ENCODE assay signal across 23 cellular contexts in genomic region chr7:145868935-145869334, GRCh38.
A peak's percentile ranks its signal among the peaks of the same experiment; 100 is the strongest.
DNase-seq lines count a peak whose midpoint lies in the region; ATAC-seq, FAIRE-seq and TF ChIP-seq lines count a peak whose summit lies in the region.
"Had no signal": no experiment of that assay in that cellular context is flagged by ENCODE, and none has a peak within 500 bp of the region (broad histone marks: within the 10 kb centered on the region; RNA-seq: fewer than 3 reads in every experiment).

No MANE protein-coding gene starts in this region.

- no peaks in the 10 kb centered on the region for H4K20me1 ChIP-seq in hepatocyte (ENCODE audit: insufficient read depth, poor library complexity, severe bottlenecking)
- H4K20me1 ChIP-seq: BLaER1 treated with 17β-estradiol and CSF1 and Interleukin-3, amounts not matched to agents 10 nM and 100 nM had no signal

- 80 to 89% methylated on average over 2 of the region's 2 CpGs for WGBS in heart right ventricle, 2 donors
- 92% methylated on average over 2 of the region's 2 CpGs for WGBS in hepatocyte (ENCODE audit: low lambda C conversion rate, missing lambda C conversion rate)

- H3K27me3 ChIP-seq in heart right ventricle (no peaks in the 10 kb centered on the region), hepatocyte (no peaks in the 10 kb centered on the region), H7 (ENCODE audit: control insufficient read depth, insufficient read depth, low read length) (no peaks in the 10 kb centered on the region)
- H3K27me3 ChIP-seq: BE2C; BLaER1 treated with 17β-estradiol and CSF1 and Interleukin-3, amounts not matched to agents 10 nM and 100 nM had no signal

- H2AFZ ChIP-seq in hepatocyte, result no peak overlapping the region
- H2AFZ ChIP-seq: GM23248 had no signal

- H3K9me3 ChIP-seq in heart right ventricle, result peaks cover 0 to 48% (median 11%) of the 10 kb centered on the region in 11 donors
- no peaks in the 10 kb centered on the region for H3K9me3 ChIP-seq in hepatocyte (ENCODE audit: low read depth)
- H3K9me3 ChIP-seq: BE2C had no signal

- no peak for TF ChIP-seq CTCF in heart right ventricle (IDR thresholded peaks at IDR 0.05)
- TF ChIP-seq CTCF in hepatocyte (IDR thresholded peaks at IDR 0.05; ENCODE audit: poor library complexity), result no peak

- no peak overlapping the region for H3K4me2 ChIP-seq in hepatocyte
- H3K4me2 ChIP-seq: BLaER1 treated with 17β-estradiol and CSF1 and Interleukin-3, amounts not matched to agents 10 nM and 100 nM had no signal

- H3K27ac ChIP-seq in heart right ventricle (no peak overlapping the region), hepatocyte (no peak overlapping the region)
- H3K27ac ChIP-seq: 22Rv1; BLaER1 treated with 17β-estradiol and CSF1 and Interleukin-3, amounts not matched to agents 10 nM and 100 nM; GM23248 had no signal

- ATAC-seq in Right ventricle myocardium inferior (no peak), heart right ventricle (no peak), GM18511 (IDR thresholded peaks at IDR 0.05; ENCODE audit: unreplicated experiment) (no peak)

- no peak overlapping the region for H3K4me3 ChIP-seq in heart right ventricle
- H3K4me3 ChIP-seq in hepatocyte, result no peak overlapping the region
- H3K4me3 ChIP-seq in H7 (ENCODE audit: insufficient read depth, low read depth, low read length), result no peak overlapping the region
- H3K4me3 ChIP-seq: BLaER1 treated with 17β-estradiol and CSF1 and Interleukin-3, amounts not matched to agents 10 nM and 100 nM; GM23248 had no signal

- no peaks in the 10 kb centered on the region for H3K9me2 ChIP-seq in hepatocyte (replicated peaks; ENCODE audit: insufficient read depth)

- no peaks in the 10 kb centered on the region for H3K36me3 ChIP-seq in heart right ventricle
- no peaks in the 10 kb centered on the region for H3K36me3 ChIP-seq in hepatocyte (replicated peaks; ENCODE audit: insufficient read depth, low read depth)
- H3K36me3 ChIP-seq in H7 (replicated peaks; ENCODE audit: control insufficient read depth, insufficient read depth, low read length), result no peaks in the 10 kb centered on the region
- H3K36me3 ChIP-seq: BE2C; BLaER1 treated with 17β-estradiol and CSF1 and Interleukin-3, amounts not matched to agents 10 nM and 100 nM had no signal

- no peaks in the 10 kb centered on the region for H3K79me2 ChIP-seq in hepatocyte

- no peaks in the 10 kb centered on the region for H3K4me1 ChIP-seq in heart right ventricle
- H3K4me1 ChIP-seq in hepatocyte (ENCODE audit: insufficient read depth), result no peaks in the 10 kb centered on the region
- H3K4me1 ChIP-seq: BE2C; BLaER1 treated with 17β-estradiol and CSF1 and Interleukin-3, amounts not matched to agents 10 nM and 100 nM had no signal

- TF ChIP-seq POLR2A in H54 (IDR thresholded peaks at IDR 0.05; ENCODE audit: low read depth, low read length), result no peak

- DNase-seq in Right ventricle myocardium inferior (ENCODE audit: missing footprints), result peak; percentile 44
- DNase-seq in heart right ventricle, result no peak
- DNase-seq in RPMI8226, result peak; percentile 30
- DNase-seq in hepatocyte (ENCODE audit: low spot score), result peak; percentile 3
- no peak for DNase-seq in H54 (ENCODE audit: insufficient read length, low spot score)
- no peak for DNase-seq in H7
- DNase-seq in NCI-H1105 (lab: John Stamatoyannopoulos, UW), result no peak
- DNase-seq: AML-193; BE2C; Calu3; CD4-positive, alpha-beta T cell; COR-L47; DMS53; DMS79 treated with DMSO at 0.1 percent for 48 hours; GF-D8; GM23248; HCEC 1CT had no signal

- FAIRE-seq in H54 (lab: Jason Lieb, UNC), result no peak
- FAIRE-seq: A204.1, GM12892, GM19239 had no signal

- intact Hi-C loops in Right ventricle myocardium inferior (cut with DNase I), result no loop called here
- intact Hi-C loops in heart right ventricle (cut with DNase I), result no loop called here

Comparison
In these comparisons a context has a peak if more than half of its experiments do, and no peak if none do; other contexts are left out.
1. DNase-seq: peak in Right ventricle myocardium inferior (single experiment), RPMI8226 (single experiment) and hepatocyte (single experiment); none in heart right ventricle (0 of 2), H54 (single experiment), H7 (single experiment) and NCI-H1105 (single experiment).